8 cellular contexts compared by ENCODE assay signal in the genomic region with DNA sequence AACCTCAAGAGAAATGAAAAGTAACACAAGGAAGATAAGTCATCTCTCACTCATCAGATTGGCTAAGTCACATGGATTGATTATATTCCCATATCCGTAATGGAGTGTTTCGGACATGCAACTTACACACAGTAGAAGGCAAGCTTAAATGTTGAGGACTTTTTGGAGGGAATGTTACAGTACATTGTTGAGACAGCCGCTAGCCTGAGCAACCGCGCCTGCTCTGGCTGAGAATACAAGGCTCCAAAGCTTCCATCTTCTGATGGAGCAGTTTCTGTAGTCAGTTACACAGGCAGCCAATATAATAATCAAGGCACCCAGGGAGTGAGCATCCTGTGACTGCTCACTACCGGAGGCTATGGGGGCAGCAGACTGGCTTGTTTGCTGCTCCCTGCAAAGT. TPM values are rescaled to one million over a fixed set of nuclear protein-coding genes. Genes with fewer than 3 reads are reported as not detected.
DNase-seq lines count a peak whose midpoint lies in the region; ATAC-seq, FAIRE-seq and TF ChIP-seq lines count a peak whose summit lies in the region.

No MANE protein-coding gene starts in this region.

- no peaks in the 10 kb centered on the region for H3K27me3 ChIP-seq in spleen (replicated peaks in 1 of 7)

- ATAC-seq in SK-N-SH treated with all-trans-retinoic acid at 6 μM for 48 hours, result peak; percentile 34

- WGBS in spleen, 5 donors, result 42 to 76% (median 66%) methylated on average over 6 of the region's 6 CpGs

- H3K4me1 ChIP-seq in spleen, result peaks cover 10 to 34% (median 18%) of the 10 kb centered on the region in 6 donors

- no peak for TF ChIP-seq POLR2A in spleen (IDR thresholded peaks at IDR 0.05)

- TF ChIP-seq CTCF in foreskin fibroblast (IDR thresholded peaks at IDR 0.05; ENCODE audit: low read depth, low read length) (no peak), spleen (IDR thresholded peaks at IDR 0.05 in 8 of 11, conservative IDR thresholded peaks at IDR 0.05 in 3 of 11) (no peak), D721Med (IDR thresholded peaks at IDR 0.05; ENCODE audit: insufficient read depth, missing control alignments) (no peak)

- intact Hi-C loops in spleen (cut with DNase I; ENCODE audit: low total_unique reads), result loop anchor here (5.0 kb wide), 1 partner anchor 41 kb away; a partner anchor contains a TSS

- H3K36me3 ChIP-seq in spleen, result no peaks in the 10 kb centered on the region

- no peaks in the 10 kb centered on the region for H3K9me3 ChIP-seq in spleen

- peak overlapping the region; percentile 76 to 91 for H3K4me3 ChIP-seq in foreskin fibroblast (ENCODE audit: low read depth in 1 of 2, low read length in 2 of 2)
- H3K4me3 ChIP-seq in spleen, result peak overlapping the region; percentile 71 to 94 (median 81)

- peak overlapping the region; percentile 69 to 95 (median 90) for H3K27ac ChIP-seq in spleen

- FAIRE-seq in D721Med (lab: Jason Lieb, UNC), result no peak

- DNase-seq in NCI-H2107 treated with DMSO at 0.1 percent for 48 hours (lab: John Stamatoyannopoulos, UW; ENCODE audit: unreplicated experiment) (peak; percentile 11), NCI-H2107 (lab: John Stamatoyannopoulos, UW) (no peak), foreskin fibroblast (peak in 1 of 2 donors; percentile 43), spleen (no peak), HuH-7 (ENCODE audit: low spot score) (no peak), D721Med (ENCODE audit: insufficient read length, low spot score) (no peak), glomerular visceral epithelial cell (ENCODE audit: extremely low spot score) (no peak)

TF ChIP-seq in SK-N-SH treated with all-trans-retinoic acid at 6 μM for 48 hours, 23 proteins besides CTCF, POLR2A, EP300 and RAD21:
- TF ChIP-seq TCF4 (CRISPR knock-in tag; IDR thresholded peaks at IDR 0.05; ENCODE audit: borderline replicate concordance), result no peak
- TF ChIP-seq SNAI2 (CRISPR knock-in tag; IDR thresholded peaks at IDR 0.05), result no peak
- no peak for TF ChIP-seq ZNF70 (CRISPR knock-in tag; IDR thresholded peaks at IDR 0.05)
- no peak for TF ChIP-seq ISL1 (CRISPR knock-in tag; IDR thresholded peaks at IDR 0.05)
- no peak for TF ChIP-seq ESRRG (CRISPR knock-in tag; IDR thresholded peaks at IDR 0.05)
- no peak for TF ChIP-seq ZFP30 (CRISPR knock-in tag; IDR thresholded peaks at IDR 0.05)
- TF ChIP-seq, protein P1, sequence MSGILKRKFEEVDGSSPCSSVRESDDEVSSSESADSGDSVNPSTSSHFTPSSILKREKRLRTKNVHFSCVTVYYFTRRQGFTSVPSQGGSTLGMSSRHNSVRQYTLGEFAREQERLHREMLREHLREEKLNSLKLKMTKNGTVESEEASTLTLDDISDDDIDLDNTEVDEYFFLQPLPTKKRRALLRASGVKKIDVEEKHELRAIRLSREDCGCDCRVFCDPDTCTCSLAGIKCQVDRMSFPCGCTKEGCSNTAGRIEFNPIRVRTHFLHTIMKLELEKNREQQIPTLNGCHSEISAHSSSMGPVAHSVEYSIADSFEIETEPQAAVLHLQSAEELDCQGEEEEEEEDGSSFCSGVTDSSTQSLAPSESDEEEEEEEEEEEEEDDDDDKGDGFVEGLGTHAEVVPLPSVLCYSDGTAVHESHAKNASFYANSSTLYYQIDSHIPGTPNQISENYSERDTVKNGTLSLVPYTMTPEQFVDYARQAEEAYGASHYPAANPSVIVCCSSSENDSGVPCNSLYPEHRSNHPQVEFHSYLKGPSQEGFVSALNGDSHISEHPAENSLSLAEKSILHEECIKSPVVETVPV (CRISPR knock-in tag; IDR thresholded peaks at IDR 0.05), result no peak
- no peak for TF ChIP-seq PPARA (CRISPR knock-in tag; IDR thresholded peaks at IDR 0.05; ENCODE audit: borderline replicate concordance)
- TF ChIP-seq TOX (CRISPR knock-in tag; IDR thresholded peaks at IDR 0.05; ENCODE audit: borderline replicate concordance), result no peak
- no peak for TF ChIP-seq CSDC2 (CRISPR knock-in tag; IDR thresholded peaks at IDR 0.05)
- TF ChIP-seq, protein P2, sequence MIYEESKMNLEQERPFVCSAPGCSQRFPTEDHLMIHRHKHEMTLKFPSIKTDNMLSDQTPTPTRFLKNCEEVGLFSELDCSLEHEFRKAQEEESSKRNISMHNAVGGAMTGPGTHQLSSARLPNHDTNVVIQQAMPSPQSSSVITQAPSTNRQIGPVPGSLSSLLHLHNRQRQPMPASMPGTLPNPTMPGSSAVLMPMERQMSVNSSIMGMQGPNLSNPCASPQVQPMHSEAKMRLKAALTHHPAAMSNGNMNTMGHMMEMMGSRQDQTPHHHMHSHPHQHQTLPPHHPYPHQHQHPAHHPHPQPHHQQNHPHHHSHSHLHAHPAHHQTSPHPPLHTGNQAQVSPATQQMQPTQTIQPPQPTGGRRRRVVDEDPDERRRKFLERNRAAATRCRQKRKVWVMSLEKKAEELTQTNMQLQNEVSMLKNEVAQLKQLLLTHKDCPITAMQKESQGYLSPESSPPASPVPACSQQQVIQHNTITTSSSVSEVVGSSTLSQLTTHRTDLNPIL (CRISPR knock-in tag; IDR thresholded peaks at IDR 0.05; ENCODE audit: low read depth), result no peak
- TF ChIP-seq ZNF8 (CRISPR knock-in tag; IDR thresholded peaks at IDR 0.05), result no peak
- TF ChIP-seq, protein P3, sequence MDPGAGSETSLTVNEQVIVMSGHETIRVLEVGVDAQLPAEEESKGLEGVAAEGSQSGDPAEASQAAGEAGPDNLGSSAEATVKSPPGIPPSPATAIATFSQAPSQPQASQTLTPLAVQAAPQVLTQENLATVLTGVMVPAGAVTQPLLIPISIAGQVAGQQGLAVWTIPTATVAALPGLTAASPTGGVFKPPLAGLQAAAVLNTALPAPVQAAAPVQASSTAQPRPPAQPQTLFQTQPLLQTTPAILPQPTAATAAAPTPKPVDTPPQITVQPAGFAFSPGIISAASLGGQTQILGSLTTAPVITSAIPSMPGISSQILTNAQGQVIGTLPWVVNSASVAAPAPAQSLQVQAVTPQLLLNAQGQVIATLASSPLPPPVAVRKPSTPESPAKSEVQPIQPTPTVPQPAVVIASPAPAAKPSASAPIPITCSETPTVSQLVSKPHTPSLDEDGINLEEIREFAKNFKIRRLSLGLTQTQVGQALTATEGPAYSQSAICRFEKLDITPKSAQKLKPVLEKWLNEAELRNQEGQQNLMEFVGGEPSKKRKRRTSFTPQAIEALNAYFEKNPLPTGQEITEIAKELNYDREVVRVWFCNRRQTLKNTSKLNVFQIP (CRISPR knock-in tag; IDR thresholded peaks at IDR 0.05; ENCODE audit: borderline replicate concordance, low read depth), result no peak
- TF ChIP-seq ZFP3 (CRISPR knock-in tag; IDR thresholded peaks at IDR 0.05), result no peak
- TF ChIP-seq RARB (CRISPR knock-in tag; IDR thresholded peaks at IDR 0.05), result no peak

RNA-seq across cellular contexts. Expression of a gene that starts 1.0 kb away (rescaled TPM):
- total RNA-seq in spleen, result 10 to 100 TPM; 18.4 to 46.5 (median 35.9) TPM
- 10 to 100 TPM; 13.5 to 23.6 (median 21.1) TPM for polyA plus RNA-seq in spleen

RNA-seq across cellular contexts. Expression of a gene that starts 40.3 kb away (rescaled TPM):
- 10 to 100 TPM in 6 of 7 donors, 1 to 10 TPM in 1; 8.8 to 25.5 (median 17.3) TPM for total RNA-seq in spleen
- polyA plus RNA-seq in spleen, result 1 to 10 TPM; 7.7 to 9.2 (median 8.3) TPM
